In the genomic region with DNA sequence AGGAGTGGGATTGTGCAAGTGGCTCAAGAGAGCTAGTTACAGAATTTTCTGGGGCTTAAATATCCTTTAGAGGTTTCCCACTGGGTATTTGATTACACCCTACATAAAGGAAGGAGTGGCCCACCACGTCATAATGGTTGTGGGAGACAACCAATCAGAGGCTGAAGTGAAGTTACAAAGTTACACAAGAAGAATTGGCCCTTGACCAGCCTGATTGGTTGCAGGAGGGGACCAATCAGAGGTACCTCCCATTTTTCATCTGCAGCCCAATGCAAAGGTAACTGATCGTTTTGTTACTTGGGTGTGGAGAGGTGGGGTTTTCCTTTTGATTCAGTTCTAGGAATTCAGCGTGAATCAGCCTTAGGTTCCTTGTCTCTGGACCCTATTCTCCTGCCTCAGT, we compare ENCODE assay signal across 21 cellular contexts.
DNase-seq lines count a peak whose midpoint lies in the region; ATAC-seq, FAIRE-seq and TF ChIP-seq lines count a peak whose summit lies in the region.
"Had no signal": no experiment of that assay in that cellular context is flagged by ENCODE, and none has a peak within 500 bp of the region (broad histone marks: within the 10 kb centered on the region; RNA-seq: fewer than 3 reads in every experiment).

No MANE protein-coding gene starts in this region.

- no peaks in the 10 kb centered on the region for H3K9me2 ChIP-seq in PC-3 (replicated peaks; ENCODE audit: low read length)

- H3K27me3 ChIP-seq in A673 (replicated peaks; ENCODE audit: insufficient read depth, low read depth, low read length, poor library complexity) (no peaks in the 10 kb centered on the region), PC-3 (ENCODE audit: low read length) (no peaks in the 10 kb centered on the region), endodermal cell (ENCODE audit: control insufficient read depth, insufficient read depth, low read length, poor library complexity, severe bottlenecking) (no peaks in the 10 kb centered on the region), small intestine (ENCODE audit: control insufficient read depth in 2 of 2, insufficient read depth in 2 of 2, low read length in 2 of 2) (no peaks in the 10 kb centered on the region), upper lobe of right lung (no peaks in the 10 kb centered on the region)

- no peaks in the 10 kb centered on the region for H3K79me2 ChIP-seq in PC-3 (ENCODE audit: low read length)

- peaks cover 47% of the 10 kb centered on the region for H3K4me1 Mint-ChIP-seq in endodermal cell
- H3K4me1 Mint-ChIP-seq: GM23338 had no signal

- no peaks in the 10 kb centered on the region for H3K9me3 ChIP-seq in A673 (ENCODE audit: low read depth, low read length, poor library complexity, severe bottlenecking)
- H3K9me3 ChIP-seq in PC-3 (ENCODE audit: low read length) = no peaks in the 10 kb centered on the region
- no peaks in the 10 kb centered on the region for H3K9me3 ChIP-seq in endodermal cell (ENCODE audit: control insufficient read depth, low read length)
- H3K9me3 ChIP-seq in small intestine (ENCODE audit: control insufficient read depth, low read depth) = no peaks in the 10 kb centered on the region
- H3K9me3 ChIP-seq in upper lobe of right lung = no peaks in the 10 kb centered on the region
- H3K9me3 ChIP-seq: Caco-2 had no signal

- H3K4me1 ChIP-seq in A673 (ENCODE audit: insufficient read depth, low read length, poor library complexity, severe bottlenecking) (peaks cover 17% of the 10 kb centered on the region), PC-3 (ENCODE audit: insufficient read depth, low read length) (no peaks in the 10 kb centered on the region), endodermal cell (ENCODE audit: control insufficient read depth, insufficient read depth, low read length) (peaks cover 7% of the 10 kb centered on the region), small intestine (ENCODE audit: control insufficient read depth in 2 of 2, insufficient read depth in 1 of 2, low read depth in 1 of 2, low read length in 1 of 2) (no peaks in the 10 kb centered on the region), upper lobe of right lung (peaks cover 9% of the 10 kb centered on the region)
- H3K4me1 ChIP-seq: Caco-2 had no signal

- H3K4me2 ChIP-seq in PC-3 (ENCODE audit: low read length) = no peak overlapping the region
- H3K4me2 ChIP-seq: GM23338 had no signal

- TF ChIP-seq CTCF in A673 (conservative IDR thresholded peaks at IDR 0.05; ENCODE audit: low read depth, low read length) (no peak), PC-3 (conservative IDR thresholded peaks at IDR 0.05; ENCODE audit: low read depth, low read length) (no peak), endodermal cell (conservative IDR thresholded peaks at IDR 0.05) (no peak), upper lobe of right lung (IDR thresholded peaks at IDR 0.05) (no peak)

- intact Hi-C loops in A673 (cut with micrococcal nuclease; ENCODE audit: unreplicated experiment) = no loop called here
- intact Hi-C loops in PC-3 (cut with micrococcal nuclease) = no loop called here
- intact Hi-C loops in upper lobe of right lung (cut with DNase I) = no loop called here

- no peak overlapping the region for H3K4me3 ChIP-seq in A673 (ENCODE audit: low read depth, low read length, poor library complexity, severe bottlenecking)
- H3K4me3 ChIP-seq in PC-3 (ENCODE audit: low read length) = no peak overlapping the region
- H3K4me3 ChIP-seq in endodermal cell (ENCODE audit: low read length) = peak overlapping the region; percentile 18
- H3K4me3 ChIP-seq in small intestine (ENCODE audit: low read depth in 1 of 2, low read length in 2 of 2) = no peak overlapping the region
- no peak overlapping the region for H3K4me3 ChIP-seq in upper lobe of right lung
- H3K4me3 ChIP-seq: GM23338 had no signal

- no peaks in the 10 kb centered on the region for H3K9me3 Mint-ChIP-seq in endodermal cell
- H3K9me3 Mint-ChIP-seq: GM23338 had no signal

- no peaks in the 10 kb centered on the region for H3K36me3 Mint-ChIP-seq in endodermal cell (ENCODE audit: low read depth)

- in situ Hi-C loops in G401 (cut with HindIII; ENCODE audit: low sequenced_read_pairs) = no loop called here

- POLR2A ChIA-PET in A673 (lab: Charles Lee; ENCODE audit: low non-redundant PET) (no interaction called here), PC-3 (lab: Charles Lee; ENCODE audit: unreplicated experiment) (no interaction called here)

- no peak for FAIRE-seq in small intestine (lab: Jason Lieb, UNC)
- FAIRE-seq: A204.1, D721Med, GM12892, GM18507, H54 had no signal

- ATAC-seq in PC-3 = no peak
- no peak for ATAC-seq in HG03354 (IDR thresholded peaks at IDR 0.05; ENCODE audit: poor library complexity, severe bottlenecking, unreplicated experiment)
- ATAC-seq in upper lobe of right lung = no peak
- ATAC-seq: GM23338 had no signal

- no peaks in the 10 kb centered on the region for H4K20me1 ChIP-seq in PC-3 (ENCODE audit: low read length)

- H3K27ac ChIP-seq in A673 (ENCODE audit: low read depth, low read length, poor library complexity, severe bottlenecking) (no peak overlapping the region), PC-3 (ENCODE audit: low read length) (no peak overlapping the region), endodermal cell (ENCODE audit: low read depth, low read length) (no peak overlapping the region), small intestine (ENCODE audit: low read depth in 1 of 2, low read length in 1 of 2) (no peak overlapping the region), upper lobe of right lung (no peak overlapping the region)
- H3K27ac ChIP-seq: C4-2B, HL-60 had no signal

- H3K27ac Mint-ChIP-seq in endodermal cell = peak overlapping the region; percentile 79
- H3K27ac Mint-ChIP-seq: CD4-positive, alpha-beta T cell; GM23338 had no signal

- H3K36me3 ChIP-seq in A673 (ENCODE audit: insufficient read depth, low read length, poor library complexity, severe bottlenecking) (no peaks in the 10 kb centered on the region), PC-3 (ENCODE audit: low read depth, low read length) (no peaks in the 10 kb centered on the region), endodermal cell (ENCODE audit: control insufficient read depth, insufficient read depth, low read length) (no peaks in the 10 kb centered on the region), small intestine (ENCODE audit: control insufficient read depth in 2 of 2, insufficient read depth in 2 of 2, low read length in 2 of 2) (no peaks in the 10 kb centered on the region), upper lobe of right lung (no peaks in the 10 kb centered on the region)

- no peaks in the 10 kb centered on the region for H3K27me3 Mint-ChIP-seq in endodermal cell (ENCODE audit: insufficient read depth)
- H3K27me3 Mint-ChIP-seq: CD4-positive, alpha-beta T cell had no signal

- H3F3A ChIP-seq in PC-3 (ENCODE audit: low read length, unreplicated experiment) = no peaks in the 10 kb centered on the region

- 78% methylated on average over 2 of the region's 3 CpGs; no CpG with 5 or more reads in 1 of the 2 experiments for WGBS in endodermal cell (ENCODE audit: insufficient coverage in 1 of 2, insufficient read length in 1 of 2), 2 experiments
- 16 to 54% (median 29%) methylated on average over 3 of the region's 3 CpGs for whole genome bisulfite sequencing in small intestine, 3 donors

- DNase-seq in A673 (ENCODE audit: low spot score) = peak; percentile 38
- no peak for DNase-seq in PC-3
- no peak for DNase-seq in endodermal cell
- DNase-seq in small intestine = peak; percentile 24
- DNase-seq in G401 (ENCODE audit: low spot score) = no peak
- no peak for DNase-seq in upper lobe of right lung
- DNase-seq in NAMALWA (ENCODE audit: low spot score) = no peak
- DNase-seq: AML-193; Caco-2; CD4-positive, alpha-beta T cell; GDM1; HCEC 1CT had no signal

- CTCF ChIA-PET in A673 (lab: Charles Lee) = no interaction called here
- CTCF ChIA-PET in PC-3 (lab: Charles Lee) = no interaction called here

- no peak overlapping the region for H3K9ac ChIP-seq in PC-3 (ENCODE audit: low read length)
- no peak overlapping the region for H3K9ac ChIP-seq in endodermal cell (ENCODE audit: extremely low read depth, low read length, poor library complexity, severe bottlenecking)

- peak overlapping the region; percentile 8; the same call in 1 of the 2 replicates for H2AFZ ChIP-seq in PC-3 (ENCODE audit: low read length)
- H2AFZ ChIP-seq: GM23338 had no signal

- no TSS peak for BruUV-seq in A673 (replicated peaks; lab: Mats Ljungman, UMichigan)
- BruUV-seq in PC-3 (replicated peaks; lab: Mats Ljungman, UMichigan) = no TSS peak

- no peak overlapping the region for H3K4me3 Mint-ChIP-seq in endodermal cell
- H3K4me3 Mint-ChIP-seq: CD4-positive, alpha-beta T cell; GM23338 had no signal

Comparison
In these comparisons a context has a peak if more than half of its experiments do, and no peak if none do; other contexts are left out.
1. DNase-seq: peak in A673 (single experiment) and small intestine (single experiment); none in PC-3 (single experiment), endodermal cell (single experiment), G401 (single experiment), upper lobe of right lung (single experiment) and NAMALWA (single experiment).